18 cellular contexts compared by ENCODE assay signal in genomic region chr1:43688109-43688387, GRCh38. TPM values are rescaled to one million over a fixed set of nuclear protein-coding genes. Genes with fewer than 3 reads are reported as not detected.
DNase-seq lines count a peak whose midpoint lies in the region; ATAC-seq and TF ChIP-seq lines count a peak whose summit lies in the region.
"Had no signal": no experiment of that assay in that cellular context is flagged by ENCODE, and none has a peak within 500 bp of the region (broad histone marks: within the 10 kb centered on the region; RNA-seq: fewer than 3 reads in every experiment).

No MANE protein-coding gene starts in this region.

- H3K27me3 ChIP-seq in BLaER1 treated with 17β-estradiol and CSF1 and Interleukin-3, amounts not matched to agents 10 nM and 100 nM: no peaks in the 10 kb centered on the region
- no peaks in the 10 kb centered on the region for H3K27me3 ChIP-seq in SJCRH30
- no peaks in the 10 kb centered on the region for H3K27me3 ChIP-seq in dorsolateral prefrontal cortex
- H3K27me3 ChIP-seq in osteoblast (ENCODE audit: insufficient read depth, low read length): no peaks in the 10 kb centered on the region
- no peaks in the 10 kb centered on the region for H3K27me3 ChIP-seq in stomach
- H3K27me3 ChIP-seq: MG63 had no signal

- peak overlapping the region in 5 of 11 experiments; percentile 12 to 52 (median 27); a peak in 5 of 22 replicates for H3K27ac ChIP-seq in BLaER1 treated with 17β-estradiol and CSF1 and Interleukin-3, amounts not matched to agents 10 nM and 100 nM
- H3K27ac ChIP-seq in SJCRH30 (peak overlapping the region; percentile 51), dorsolateral prefrontal cortex (peak overlapping the region in 37 of 59 donors; percentile 0 to 87 (median 49)), osteoblast (ENCODE audit: low read depth, low read length) (peak overlapping the region; percentile 60), stomach (no peak overlapping the region)

- ATAC-seq in esophagus mucosa: no peak
- ATAC-seq: Panc1 had no signal

- peaks cover 93 to 100% (median 100%) of the 10 kb centered on the region in 11 experiments for H3K36me3 ChIP-seq in BLaER1 treated with 17β-estradiol and CSF1 and Interleukin-3, amounts not matched to agents 10 nM and 100 nM
- peaks cover 88% of the 10 kb centered on the region for H3K36me3 ChIP-seq in SJCRH30
- H3K36me3 ChIP-seq in osteoblast (ENCODE audit: insufficient read depth, low read length): peaks cover 87% of the 10 kb centered on the region
- H3K36me3 ChIP-seq in stomach: peaks cover 98 to 100% (median 100%) of the 10 kb centered on the region in 4 donors

- intact Hi-C loops in dorsolateral prefrontal cortex (cut with DNase I) (no loop called here), stomach (cut with DNase I; ENCODE audit: low total_unique reads) (no loop called here)

- TF ChIP-seq CTCF in dorsolateral prefrontal cortex (IDR thresholded peaks at IDR 0.05 in 54 of 56, conservative IDR thresholded peaks at IDR 0.05 in 2 of 56; ENCODE audit: low read depth in 1 of 56, partially characterized antibody in 56 of 56) (no peak), osteoblast (IDR thresholded peaks at IDR 0.05; ENCODE audit: extremely low read depth, low read depth, low read length) (no peak), stomach (IDR thresholded peaks at IDR 0.05) (no peak)

- H4K20me1 ChIP-seq in BLaER1 treated with 17β-estradiol and CSF1 and Interleukin-3, amounts not matched to agents 10 nM and 100 nM: peaks cover 16 to 92% (median 70%) of the 10 kb centered on the region in 11 experiments; a peak in 20 of 22 replicates
- H4K20me1 ChIP-seq in osteoblast (ENCODE audit: insufficient read depth, low read length): peaks cover 38% of the 10 kb centered on the region

- TF ChIP-seq EP300 in stomach (IDR thresholded peaks at IDR 0.05): no peak

- 96 to 100% (median 98%) methylated on average over 2 of the region's 2 CpGs for WGBS in stomach, 5 donors

- H3K4me2 ChIP-seq in BLaER1 treated with 17β-estradiol and CSF1 and Interleukin-3, amounts not matched to agents 10 nM and 100 nM: peak overlapping the region in 7 of 11 experiments; percentile 3 to 51 (median 32); a peak in 10 of 22 replicates
- H3K4me2 ChIP-seq in osteoblast (ENCODE audit: insufficient read depth, low read length): no peak overlapping the region

- no peak overlapping the region for H2AFZ ChIP-seq in osteoblast (ENCODE audit: low read length)

- H3K9ac ChIP-seq in BLaER1 treated with 17β-estradiol and CSF1 and Interleukin-3, amounts not matched to agents 10 nM and 100 nM: 0 out of 22 replicates have a peak overlapping the region, but pooled peaks of 2 of the 11 experiments have one; percentile 3 to 21

- peaks cover 6% of the 10 kb centered on the region for H3K79me2 ChIP-seq in osteoblast (ENCODE audit: insufficient read depth, low read length)

- DNase-seq in SJCRH30: no peak
- no peak for DNase-seq in dorsolateral prefrontal cortex
- DNase-seq in osteoblast (ENCODE audit: insufficient read length, low spot score, missing footprints): no peak
- no peak for DNase-seq in activated T-cell treated with anti-CD3 and anti-CD28 coated beads, Interleukin-2, amount 50 U/mL, for 48 hours
- DNase-seq in NCI-H748 treated with DMSO at 0.1 percent for 48 hours (lab: John Stamatoyannopoulos, UW): no peak
- DNase-seq in stomach: no peak
- DNase-seq: ACHN; CD4-positive, alpha-beta memory T cell; DND-41; GDM1; NCI-H1092 treated with DMSO at 0.1 percent for 48 hours; NCI-H1694 treated with DMSO at 0.1 percent for 48 hours; NCI-H774; Right ventricle myocardium superior had no signal

- peaks cover 0 to 24% (median 20%) of the 10 kb centered on the region in 10 experiments; a peak in 14 of 20 replicates for H3K4me1 ChIP-seq in BLaER1 treated with 17β-estradiol and CSF1 and Interleukin-3, amounts not matched to agents 10 nM and 100 nM
- H3K4me1 ChIP-seq in SJCRH30 (peaks cover 14% of the 10 kb centered on the region), osteoblast (ENCODE audit: insufficient read depth, low read length) (peaks cover 26% of the 10 kb centered on the region), stomach (peaks cover 0 to 5% (median 0%) of the 10 kb centered on the region in 4 donors)

- no peaks in the 10 kb centered on the region for H3K9me3 ChIP-seq in BLaER1 treated with 17β-estradiol and CSF1 and Interleukin-3, amounts not matched to agents 10 nM and 100 nM (replicated peaks in 1 of 11)
- H3K9me3 ChIP-seq in SJCRH30 (replicated peaks) (no peaks in the 10 kb centered on the region), osteoblast (ENCODE audit: low read depth, low read length) (no peaks in the 10 kb centered on the region), stomach (no peaks in the 10 kb centered on the region)
- H3K9me3 ChIP-seq: MG63 had no signal

- no peak overlapping the region for H3K4me3 ChIP-seq in BLaER1 treated with 17β-estradiol and CSF1 and Interleukin-3, amounts not matched to agents 10 nM and 100 nM
- H3K4me3 ChIP-seq in SJCRH30: no peak overlapping the region
- no peak overlapping the region for H3K4me3 ChIP-seq in dorsolateral prefrontal cortex
- H3K4me3 ChIP-seq in osteoblast (ENCODE audit: insufficient read depth, low read length): no peak overlapping the region
- H3K4me3 ChIP-seq in stomach: no peak overlapping the region
- H3K4me3 ChIP-seq: MG63 had no signal

- TF ChIP-seq POLR2A in stomach (IDR thresholded peaks at IDR 0.05): no peak

RNA-seq across cellular contexts. Expression of gene ST3GAL3, which starts 19.3 kb away (rescaled TPM):
- total RNA-seq in SJCRH30 (2014; rRNA removed; shearing (Covaris generic)): 6.9 and 10.5 TPM in 2 replicates
- 10 to 100 TPM; 35.1 to 80.7 (median 56.5) TPM for total RNA-seq in dorsolateral prefrontal cortex
- total RNA-seq in osteoblast: 18.0 and 18.5 TPM in 2 replicates
- 5.5 TPM for total RNA-seq in esophagus mucosa
- 10 to 100 TPM in 2 of 5 donors, 1 to 10 TPM in 3; 1.6 to 68.3 (median 2.9) TPM for total RNA-seq in stomach
- 1 to 10 TPM; 5.8 to 8.9 (median 7.6) TPM for polyA plus RNA-seq in stomach

RNA-seq across cellular contexts. Expression of gene KDM4A, which starts 38.1 kb away (rescaled TPM):
- 32.6 and 39.5 TPM in 2 replicates for total RNA-seq in SJCRH30 (2014; rRNA removed; shearing (Covaris generic))
- total RNA-seq in dorsolateral prefrontal cortex: 10 to 100 TPM; 30.7 to 59.1 (median 45.8) TPM
- 47.0 and 47.4 TPM in 2 replicates for total RNA-seq in osteoblast
- 23.4 TPM for total RNA-seq in esophagus mucosa
- total RNA-seq in stomach: 10 to 100 TPM; 20.5 to 64.3 (median 42.0) TPM
- 1 to 10 TPM; 6.9 to 9.8 (median 8.9) TPM for polyA plus RNA-seq in stomach

Comparison
In these comparisons a context has a peak if more than half of its experiments do, and no peak if none do; other contexts are left out.
1. H3K27ac ChIP-seq: peak in SJCRH30 (single experiment), dorsolateral prefrontal cortex (37 of 59) and osteoblast (single experiment); none in stomach (0 of 5).